In genomic region chr6:159213401-159213800, GRCh38 we compare ENCODE assay signal across 16 cellular contexts. TPM values are rescaled to one million over a fixed set of nuclear protein-coding genes. Genes with fewer than 3 reads are reported as not detected.
"Had no signal": no experiment of that assay in that cellular context is flagged by ENCODE, and none has a peak within 500 bp of the region (broad histone marks: within the 10 kb centered on the region; RNA-seq: fewer than 3 reads in every experiment).

No MANE protein-coding gene starts in this region.

- H3K4me2 ChIP-seq: smooth muscle cell had no signal

- ATAC-seq: activated naive CD4-positive, alpha-beta T cell treated with anti-CD3 and anti-CD28 coated beads, Interleukin-2, amount 50 U/mL, for 72 hours; foreskin keratinocyte; stimulated activated effector memory CD8-positive, alpha-beta T cell treated with anti-CD3 and anti-CD28 coated beads, Interleukin-12 subunit alpha, Interleukin-12 subunit beta, amount 100 ng/mL, for 72 hours had no signal

- H3K36me3 ChIP-seq: right atrium auricular region, tibial artery, uterus had no signal

- H3K27me3 ChIP-seq: foreskin keratinocyte, right atrium auricular region, tibial artery, uterus had no signal

- H3K9me3 ChIP-seq: right atrium auricular region, tibial artery, uterus had no signal

- H3K27ac ChIP-seq: foreskin keratinocyte, right atrium auricular region, uterus had no signal

- H3K4me1 ChIP-seq: foreskin keratinocyte, uterus had no signal

- H3K4me3 ChIP-seq: lung, right atrium auricular region, smooth muscle cell, tibial artery, uterus had no signal

- DNase-seq: activated B cell treated with CpG ODN at 0.5 μM for 24 hours; activated effector memory CD4-positive, alpha-beta T cell treated with Interleukin-2 at 50 U/mL for 16 hours; activated T-cell treated with anti-CD3 and anti-CD28 coated beads, Interleukin-2, amount 50 U/mL, for 1 hour; cerebellar nuclear complex; foreskin keratinocyte; immature natural killer cell; midbrain; naive B cell; tibial artery; uterus had no signal

RNA-seq across cellular contexts. Expression of gene FNDC1, which starts 44.2 kb away (rescaled TPM):
- total RNA-seq: activated B cell treated with CpG ODN at 0.5 μM for 24 hours, epithelial cell of proximal tubule, smooth muscle cell had no signal
- polyA plus RNA-seq: immature natural killer cell had no signal
